28 cellular contexts compared by ENCODE assay signal in the genomic region with DNA sequence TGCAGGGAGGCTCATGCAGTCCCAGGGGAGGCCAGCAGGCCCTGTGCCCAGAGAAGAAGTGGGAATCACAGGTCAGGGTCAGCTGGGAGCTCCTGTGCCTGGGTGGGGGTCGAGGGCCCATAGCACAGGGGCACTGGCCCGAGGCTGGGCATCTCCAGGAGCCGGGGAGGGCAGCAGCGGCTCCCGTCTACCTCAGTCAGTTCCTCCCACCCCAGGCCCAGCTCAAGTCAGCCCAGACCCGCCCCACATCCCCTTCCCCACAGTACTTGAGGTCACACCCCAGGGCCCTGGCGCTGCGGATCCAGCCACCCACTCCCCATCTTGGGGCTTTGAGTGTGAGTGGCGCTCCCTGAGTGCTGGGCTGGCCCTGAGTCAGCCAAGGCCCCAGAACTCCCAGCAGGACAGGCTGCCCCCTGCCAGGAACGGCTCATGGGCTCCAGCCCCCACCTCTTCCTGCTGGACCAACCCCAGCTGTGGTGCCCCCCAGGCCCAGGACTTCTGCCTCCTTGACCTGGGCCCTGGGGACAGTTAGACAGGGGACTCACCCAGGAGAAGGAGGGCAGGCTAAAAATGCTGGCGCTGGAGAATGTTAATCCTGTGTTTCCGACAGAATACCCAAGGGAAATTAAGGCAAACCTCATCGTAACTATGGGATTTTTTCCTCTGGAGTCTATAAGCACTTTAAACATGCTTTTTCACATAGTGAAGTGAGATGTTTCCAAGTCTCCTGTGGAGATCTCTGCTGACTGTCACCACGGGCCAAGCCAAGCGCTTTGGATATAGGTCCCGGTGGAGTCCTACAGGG.
"Had no signal": no experiment of that assay in that cellular context is flagged by ENCODE, and none has a peak within 500 bp of the region (broad histone marks: within the 10 kb centered on the region; RNA-seq: fewer than 3 reads in every experiment).

No MANE protein-coding gene starts in this region.

- H3K36me3 Mint-ChIP-seq: immature natural killer cell; naive thymus-derived CD4-positive, alpha-beta T cell; neural progenitor cell had no signal

- H3K9ac ChIP-seq: neural progenitor cell had no signal

- H3K9me3 Mint-ChIP-seq: central memory CD8-positive, alpha-beta T cell; immature natural killer cell; naive thymus-derived CD4-positive, alpha-beta T cell; nephron; neural progenitor cell; stimulated activated memory B cell treated with anti-CD40 and anti-IgM and Interleukin-4, amounts not matched to agents 10 μg/mL and 1 μg/mL and 100 μg/mL, for 72 hours; stimulated activated naive CD8-positive, alpha-beta T cell treated with anti-CD3 and anti-CD28 coated beads, Interleukin-15, Interleukin-2, amounts not matched to agents 100 ng/mL and 50 ng/mL, for 24 hours had no signal

- H3K36me3 ChIP-seq: heart right ventricle, neural progenitor cell, ovary, suprapubic skin, transverse colon, upper lobe of right lung, uterus had no signal

- ATAC-seq: foreskin keratinocyte; heart right ventricle; left lung; naive thymus-derived CD4-positive, alpha-beta T cell; psoas muscle; right cardiac atrium; stimulated activated memory B cell treated with anti-CD40 and anti-IgM and Interleukin-4, amounts not matched to agents 10 μg/mL and 1 μg/mL and 100 μg/mL, for 72 hours; upper lobe of right lung had no signal

- H3K4me3 ChIP-seq: dorsolateral prefrontal cortex, heart right ventricle, left lung, neural progenitor cell, ovary, psoas muscle, skin epidermis, spleen, suprapubic skin, transverse colon, upper lobe of right lung, uterus had no signal

- H3K27me3 Mint-ChIP-seq: naive thymus-derived CD4-positive, alpha-beta T cell; stimulated activated memory B cell treated with anti-CD40 and anti-IgM and Interleukin-4, amounts not matched to agents 10 μg/mL and 1 μg/mL and 100 μg/mL, for 72 hours; stimulated activated naive CD8-positive, alpha-beta T cell treated with anti-CD3 and anti-CD28 coated beads, Interleukin-15, Interleukin-2, amounts not matched to agents 100 ng/mL and 50 ng/mL, for 24 hours had no signal

- H3K4me3 Mint-ChIP-seq: central memory CD8-positive, alpha-beta T cell; immature natural killer cell; naive thymus-derived CD4-positive, alpha-beta T cell; nephron; neural progenitor cell; stimulated activated memory B cell treated with anti-CD40 and anti-IgM and Interleukin-4, amounts not matched to agents 10 μg/mL and 1 μg/mL and 100 μg/mL, for 72 hours; stimulated activated naive CD8-positive, alpha-beta T cell treated with anti-CD3 and anti-CD28 coated beads, Interleukin-15, Interleukin-2, amounts not matched to agents 100 ng/mL and 50 ng/mL, for 24 hours had no signal

- H3K27me3 ChIP-seq: foreskin keratinocyte, neural progenitor cell, ovary, spleen, suprapubic skin, transverse colon, upper lobe of right lung, uterus had no signal

- H3K4me1 ChIP-seq: foreskin keratinocyte, left lung, neural progenitor cell, psoas muscle, transverse colon, upper lobe of right lung, uterus had no signal

- DNase-seq: dorsolateral prefrontal cortex; effector CD4-positive, alpha-beta T cell; foreskin keratinocyte; glutamatergic neuron; heart right ventricle; hypothalamus; immature natural killer cell; islet precursor cell; mesendoderm; midbrain; naive thymus-derived CD4-positive, alpha-beta T cell; nucleus accumbens; ovary; spleen; stimulated activated CD4-positive, alpha-beta T cell treated with anti-CD3 and anti-CD28 coated beads, Interleukin-4, amount 100 ng/mL, for 4 hours; transverse colon; upper lobe of right lung; uterus had no signal

- H3K9me3 ChIP-seq: heart right ventricle, left lung, ovary, psoas muscle, spleen, suprapubic skin, transverse colon, upper lobe of right lung, uterus had no signal

- H3K27ac ChIP-seq: dorsolateral prefrontal cortex, foreskin keratinocyte, heart right ventricle, left lung, neural progenitor cell, ovary, psoas muscle, skin epidermis, spleen, suprapubic skin, transverse colon, upper lobe of right lung, uterus had no signal

- H3K4me2 ChIP-seq: neural progenitor cell had no signal

- H3K27ac Mint-ChIP-seq: immature natural killer cell; stimulated activated memory B cell treated with anti-CD40 and anti-IgM and Interleukin-4, amounts not matched to agents 10 μg/mL and 1 μg/mL and 100 μg/mL, for 72 hours; stimulated activated naive CD8-positive, alpha-beta T cell treated with anti-CD3 and anti-CD28 coated beads, Interleukin-15, Interleukin-2, amounts not matched to agents 100 ng/mL and 50 ng/mL, for 24 hours had no signal

- H2AFZ ChIP-seq: neural progenitor cell had no signal
